ENCODE assay signal across 8 cellular contexts in genomic region chr1:225772323-225772768, GRCh38. TPM values are rescaled to one million over a fixed set of nuclear protein-coding genes. Genes with fewer than 3 reads are reported as not detected.
DNase-seq lines count a peak whose midpoint lies in the region; ATAC-seq, FAIRE-seq and TF ChIP-seq lines count a peak whose summit lies in the region.

No MANE protein-coding gene starts in this region.

- H3K4me3 Mint-ChIP-seq in CD8-positive, alpha-beta memory T cell: no peak overlapping the region

- no peak overlapping the region for H3K27ac Mint-ChIP-seq in CD8-positive, alpha-beta memory T cell

- DNase-seq in GM19240 (ENCODE audit: insufficient read length, low spot score) (peak; percentile 31), MM.1S (peak; percentile 57), RPMI7951 (ENCODE audit: low read depth) (peak; percentile 82), coronary artery (ENCODE audit: low spot score) (peak; percentile 88), HepG2 (ENCODE audit: low spot score) (peak; percentile 86)
- DNase-seq in stimulated activated CD4-positive, alpha-beta T cell treated with anti-CD3 and anti-CD28 coated beads, Interleukin-4, amount 100 ng/mL, for 24 hours: peak; percentile 20
- no peak for DNase-seq in CD8-positive, alpha-beta memory T cell

- WGBS in HepG2 (ENCODE audit: low lambda C conversion rate): 16% methylated on average over 3 of the region's 5 CpGs

- TF ChIP-seq RAD21 in HepG2 (CRISPR knock-in tag; IDR thresholded peaks at IDR 0.05): peak; percentile 94

- H3K36me3 Mint-ChIP-seq in CD8-positive, alpha-beta memory T cell: peaks cover 0 to 2% (median 0%) of the 10 kb centered on the region in 3 donors

- no peaks in the 10 kb centered on the region for H4K20me1 ChIP-seq in BLaER1 treated with 17β-estradiol and CSF1 and Interleukin-3, amounts not matched to agents 10 nM and 100 nM
- H4K20me1 ChIP-seq in MM.1S (ENCODE audit: insufficient read depth, low read length): no peaks in the 10 kb centered on the region
- no peaks in the 10 kb centered on the region for H4K20me1 ChIP-seq in HepG2 (ENCODE audit: insufficient read depth, low read length)

- peak overlapping the region; percentile 3 for H2AFZ ChIP-seq in MM.1S (ENCODE audit: low read length)
- H2AFZ ChIP-seq in HepG2 (ENCODE audit: low read length): no peak overlapping the region

- no TSS peak for BruUV-seq in HepG2 (replicated peaks; lab: Mats Ljungman, UMichigan)

- no peak for TF ChIP-seq POLR2A in HepG2 (IDR thresholded peaks at IDR 0.05; ENCODE audit: insufficient read depth in 1 of 2, low read depth in 2 of 2, low read length in 2 of 2)

- peaks cover 0 to 1% of the 10 kb centered on the region in 2 donors for H3K27me3 Mint-ChIP-seq in CD8-positive, alpha-beta memory T cell

- H3K79me2 ChIP-seq in MM.1S (ENCODE audit: low read length) (0 out of 2 replicates have a peak, but pooled peaks cover 5% of the 10 kb centered on the region), HepG2 (ENCODE audit: insufficient read depth, low read length) (no peaks in the 10 kb centered on the region)

- intact Hi-C loops in HepG2 (cut with micrococcal nuclease; ENCODE audit: unreplicated experiment): loop anchor here (1.0 to 10.0 kb wide), 7 partner anchors 35 to 291 kb away; partner anchors contain the start of gene ENAH

- peaks cover 3% of the 10 kb centered on the region; the same call in 1 of the 2 replicates for H3F3A ChIP-seq in MM.1S (ENCODE audit: insufficient read depth, low read length)

- FAIRE-seq in HepG2 (lab: Jason Lieb, UNC): peak; percentile 93

- H3K4me3 ChIP-seq in BLaER1 treated with 17β-estradiol and CSF1 and Interleukin-3, amounts not matched to agents 10 nM and 100 nM: no peak overlapping the region
- H3K4me3 ChIP-seq in MM.1S (ENCODE audit: low read length) (no peak overlapping the region), coronary artery (no peak overlapping the region), HepG2 (replicated peaks in 1 of 3; ENCODE audit: insufficient read depth in 1 of 3, low read depth in 2 of 3, low read length in 3 of 3) (peak overlapping the region in 1 of 3 experiments; percentile 24; a peak in 1 of 6 replicates)
- no peak overlapping the region for H3K4me3 ChIP-seq in CD8-positive, alpha-beta memory T cell (ENCODE audit: low read length)

- no peaks in the 10 kb centered on the region for H3K36me3 ChIP-seq in BLaER1 treated with 17β-estradiol and CSF1 and Interleukin-3, amounts not matched to agents 10 nM and 100 nM
- H3K36me3 ChIP-seq in MM.1S (replicated peaks; ENCODE audit: insufficient read depth, low read length) (no peaks in the 10 kb centered on the region), HepG2 (replicated peaks in 1 of 2; ENCODE audit: control insufficient read depth in 1 of 2, insufficient read depth in 2 of 2, low read length in 2 of 2) (no peaks in the 10 kb centered on the region)
- no peaks in the 10 kb centered on the region for H3K36me3 ChIP-seq in CD8-positive, alpha-beta memory T cell (ENCODE audit: insufficient read depth, low read length)

- H3K9me3 Mint-ChIP-seq in CD8-positive, alpha-beta memory T cell: no peaks in the 10 kb centered on the region

- CTCF ChIA-PET in HepG2 (lab: Yijun Ruan, JAX; ENCODE audit: low intra/inter-chr PET ratio, low total read pairs): interaction anchor here (1.5 to 2.4 kb wide), 3 partner anchors 37 to 297 kb away, joined by 4 to 32 read pairs (median 11); no protein-coding TSS in a partner anchor
- CTCF ChIA-PET in CD8-positive, alpha-beta memory T cell (lab: Charles Lee): interaction anchor here (0.9 to 1.6 kb wide), 3 partner anchors 139 to 301 kb away, joined by 3 to 6 read pairs (median 3); no protein-coding TSS in a partner anchor

- peak; percentile 59 for ATAC-seq in HepG2

- H3K27ac ChIP-seq in BLaER1 treated with 17β-estradiol and CSF1 and Interleukin-3, amounts not matched to agents 10 nM and 100 nM: peak overlapping the region in 8 of 11 experiments; percentile 2 to 74 (median 48); a peak in 13 of 22 replicates
- no peak overlapping the region for H3K27ac ChIP-seq in MM.1S (ENCODE audit: low read length)
- H3K27ac ChIP-seq in coronary artery: peak overlapping the region in 1 of 2 donors; percentile 40
- peak overlapping the region; percentile 34 for H3K27ac ChIP-seq in HepG2 (ENCODE audit: extremely low read length, insufficient read depth, low read length)
- H3K27ac ChIP-seq in CD8-positive, alpha-beta memory T cell (ENCODE audit: low read depth, low read length): no peak overlapping the region

- H3K4me1 Mint-ChIP-seq in CD8-positive, alpha-beta memory T cell: peaks cover 0 to 7% (median 1%) of the 10 kb centered on the region in 3 donors

- peak overlapping the region in 4 of 11 experiments; percentile 22 to 56 (median 38); a peak in 4 of 22 replicates for H3K9ac ChIP-seq in BLaER1 treated with 17β-estradiol and CSF1 and Interleukin-3, amounts not matched to agents 10 nM and 100 nM
- H3K9ac ChIP-seq in MM.1S (ENCODE audit: low read length) (no peak overlapping the region), HepG2 (ENCODE audit: insufficient read depth, low read depth, low read length) (peak overlapping the region; percentile 48; the same call in 1 of the 2 replicates)

- TF ChIP-seq EP300 in HepG2 (IDR thresholded peaks at IDR 0.05; ENCODE audit: low read depth in 2 of 2, low read length in 2 of 2) (no peak), HepG2 (CRISPR knock-in tag; IDR thresholded peaks at IDR 0.05; ENCODE audit: borderline replicate concordance) (no peak)

- peak overlapping the region in 9 of 11 experiments; percentile 5 to 58 (median 43); a peak in 12 of 22 replicates for H3K4me2 ChIP-seq in BLaER1 treated with 17β-estradiol and CSF1 and Interleukin-3, amounts not matched to agents 10 nM and 100 nM
- H3K4me2 ChIP-seq in MM.1S (ENCODE audit: low read depth, low read length): no peak overlapping the region
- H3K4me2 ChIP-seq in HepG2 (ENCODE audit: low read depth, low read length): peak overlapping the region; percentile 59

- H3K9me2 ChIP-seq in MM.1S (replicated peaks; ENCODE audit: insufficient read depth, low read length): no peaks in the 10 kb centered on the region

- TF ChIP-seq CTCF in MM.1S (IDR thresholded peaks at IDR 0.05; ENCODE audit: low read length): peak; percentile 92
- TF ChIP-seq CTCF in coronary artery (IDR thresholded peaks at IDR 0.05): peak; percentile 86
- peak; percentile 95 for TF ChIP-seq CTCF in HepG2 (CRISPR knock-in tag; IDR thresholded peaks at IDR 0.05)

- H3K4me1 ChIP-seq in BLaER1 treated with 17β-estradiol and CSF1 and Interleukin-3, amounts not matched to agents 10 nM and 100 nM: peaks cover 23 to 57% (median 51%) of the 10 kb centered on the region in 10 experiments
- H3K4me1 ChIP-seq in MM.1S (ENCODE audit: low read length) (no peaks in the 10 kb centered on the region), HepG2 (ENCODE audit: insufficient read depth, low read length) (peaks cover 83% of the 10 kb centered on the region)
- H3K4me1 ChIP-seq in CD8-positive, alpha-beta memory T cell (ENCODE audit: insufficient read depth, low read length): peaks cover 17% of the 10 kb centered on the region

- in situ Hi-C loops in HepG2 (cut with HindIII; ENCODE audit: extremely low pct_ligation_motif_present, low pct_unique_long_range_greater_than_20kb): loop anchor here (5.0 kb wide), 1 partner anchor 295 kb away; no protein-coding TSS in a partner anchor

- no peaks in the 10 kb centered on the region for H3K27me3 ChIP-seq in BLaER1 treated with 17β-estradiol and CSF1 and Interleukin-3, amounts not matched to agents 10 nM and 100 nM
- H3K27me3 ChIP-seq in MM.1S (replicated peaks; ENCODE audit: insufficient read depth, low read length) (no peaks in the 10 kb centered on the region), HepG2 (ENCODE audit: control insufficient read depth in 1 of 2, insufficient read depth in 2 of 2, low read length in 2 of 2) (no peaks in the 10 kb centered on the region; a peak in 1 of 5 replicates)
- H3K27me3 ChIP-seq in CD8-positive, alpha-beta memory T cell (ENCODE audit: insufficient read depth, low read length, poor library complexity, severe bottlenecking): no peaks in the 10 kb centered on the region

- peaks cover 0 to 14% (median 7%) of the 10 kb centered on the region in 11 experiments; a peak in 7 of 22 replicates for H3K9me3 ChIP-seq in BLaER1 treated with 17β-estradiol and CSF1 and Interleukin-3, amounts not matched to agents 10 nM and 100 nM (replicated peaks in 1 of 11)
- H3K9me3 ChIP-seq in MM.1S (replicated peaks; ENCODE audit: insufficient read depth, low read length): no peaks in the 10 kb centered on the region
- no peaks in the 10 kb centered on the region for H3K9me3 ChIP-seq in HepG2 (ENCODE audit: low read length)
- H3K9me3 ChIP-seq in CD8-positive, alpha-beta memory T cell (ENCODE audit: low read length): no peaks in the 10 kb centered on the region

- POLR2A ChIA-PET in HepG2 (lab: Yijun Ruan, JAX): interaction anchor here (0.8 to 5.4 kb wide), 10 partner anchors 10 to 298 kb away, joined by 3 to 33 read pairs (median 6); partner anchors contain the start of gene ENAH
- POLR2A ChIA-PET in CD8-positive, alpha-beta memory T cell (lab: Charles Lee): no interaction called here

RNA-seq across cellular contexts. Expression of gene SRP9, which starts 5.3 kb away (rescaled TPM):
- 513 and 555 TPM in 2 replicates for total RNA-seq in RPMI7951 (2014; rRNA removed; shearing (Covaris generic))
- total RNA-seq in HepG2 (2016; rRNA removed; fragmentation: Illumina TruSeq; extraction: Trizol): 251 and 524 TPM in 2 replicates
- total RNA-seq in HepG2 (2016; cell fraction: cytosol; rRNA removed; fragmentation: Illumina TruSeq; extraction: Trizol; ENCODE audit: low read depth): 34.2 and 43.4 TPM in 2 replicates
- total RNA-seq in HepG2 (2016; cell fraction: insoluble cytoplasmic fraction; rRNA removed; fragmentation: Illumina TruSeq; extraction: Trizol): 284 and 524 TPM in 2 replicates
- 119 and 121 TPM in 2 replicates for total RNA-seq in HepG2 (2016; cell fraction: membrane; rRNA removed; fragmentation: Illumina TruSeq; extraction: Trizol)
- 114 and 119 TPM in 2 replicates for total RNA-seq in HepG2 (2016; cell fraction: nucleus; rRNA removed; fragmentation: Illumina TruSeq; extraction: Trizol)
- polyA plus RNA-seq in HepG2 (2011; rRNA removed): 217 and 307 TPM in 2 replicates
- polyA plus RNA-seq in HepG2 (2011; cell fraction: cytosol; rRNA removed): 155 and 238 TPM in 2 replicates
- polyA plus RNA-seq in HepG2 (2011; cell fraction: nucleus; rRNA removed): 51.6 and 71.1 TPM in 2 replicates
- polyA plus RNA-seq in HepG2 (2012): 199 and 240 TPM in 2 replicates
- polyA plus RNA-seq in HepG2 (2016; cell fraction: cytosol; fragmentation: Illumina TruSeq; extraction: Trizol; ENCODE audit: low read depth): 47.7 and 66.3 TPM in 2 replicates
- polyA plus RNA-seq in HepG2 (2016; cell fraction: insoluble cytoplasmic fraction; fragmentation: Illumina TruSeq; extraction: Trizol; ENCODE audit: low read depth): 592 and 651 TPM in 2 replicates
- polyA plus RNA-seq in HepG2 (2016; cell fraction: membrane; fragmentation: Illumina TruSeq; extraction: Trizol; ENCODE audit: low read depth): 142 and 155 TPM in 2 replicates
- 229 and 237 TPM in 2 replicates for polyA plus RNA-seq in HepG2 (2016; cell fraction: nucleus; fragmentation: Illumina TruSeq; extraction: Trizol; ENCODE audit: insufficient read depth, low read depth)
- 170 and 215 TPM in 2 replicates for polyA minus RNA-seq in HepG2 (2011; rRNA and poly(A)+ RNA removed; ENCODE audit: low replicate concordance)
- polyA minus RNA-seq in HepG2 (2011; cell fraction: cytosol; rRNA and poly(A)+ RNA removed): 83.5 and 103 TPM in 2 replicates
- 38.2 and 45.3 TPM in 2 replicates for polyA minus RNA-seq in HepG2 (2011; cell fraction: nucleus; rRNA and poly(A)+ RNA removed)
- 100 to 1,000 TPM; 339 TPM for total RNA-seq in CD8-positive, alpha-beta memory T cell
- polyA plus RNA-seq in CD8-positive, alpha-beta memory T cell: 293 TPM

RNA-seq across cellular contexts. Expression of gene EPHX1, which starts 37.6 kb away (rescaled TPM):
- 25.0 and 25.5 TPM in 2 replicates for total RNA-seq in RPMI7951 (2014; rRNA removed; shearing (Covaris generic))
- total RNA-seq in HepG2 (2016; rRNA removed; fragmentation: Illumina TruSeq; extraction: Trizol): 28.8 and 36.5 TPM in 2 replicates
- 20.0 and 23.1 TPM in 2 replicates for total RNA-seq in HepG2 (2016; cell fraction: cytosol; rRNA removed; fragmentation: Illumina TruSeq; extraction: Trizol; ENCODE audit: low read depth)
- total RNA-seq in HepG2 (2016; cell fraction: insoluble cytoplasmic fraction; rRNA removed; fragmentation: Illumina TruSeq; extraction: Trizol): 20.9 and 35.8 TPM in 2 replicates
- 36.4 and 40.0 TPM in 2 replicates for total RNA-seq in HepG2 (2016; cell fraction: membrane; rRNA removed; fragmentation: Illumina TruSeq; extraction: Trizol)
- 48.7 and 54.7 TPM in 2 replicates for total RNA-seq in HepG2 (2016; cell fraction: nucleus; rRNA removed; fragmentation: Illumina TruSeq; extraction: Trizol)
- polyA plus RNA-seq in HepG2 (2011; rRNA removed): 27.7 and 38.3 TPM in 2 replicates
- polyA plus RNA-seq in HepG2 (2011; cell fraction: cytosol; rRNA removed): 18.6 and 23.4 TPM in 2 replicates
- 29.6 and 32.2 TPM in 2 replicates for polyA plus RNA-seq in HepG2 (2011; cell fraction: nucleus; rRNA removed)
- 80.6 and 134 TPM in 2 replicates for polyA plus RNA-seq in HepG2 (2012)
- polyA plus RNA-seq in HepG2 (2016; cell fraction: cytosol; fragmentation: Illumina TruSeq; extraction: Trizol; ENCODE audit: low read depth): 67.8 and 68.1 TPM in 2 replicates
- polyA plus RNA-seq in HepG2 (2016; cell fraction: insoluble cytoplasmic fraction; fragmentation: Illumina TruSeq; extraction: Trizol; ENCODE audit: low read depth): 43.8 and 55.8 TPM in 2 replicates
- 77.2 and 87.4 TPM in 2 replicates for polyA plus RNA-seq in HepG2 (2016; cell fraction: membrane; fragmentation: Illumina TruSeq; extraction: Trizol; ENCODE audit: low read depth)
- 134 and 141 TPM in 2 replicates for polyA plus RNA-seq in HepG2 (2016; cell fraction: nucleus; fragmentation: Illumina TruSeq; extraction: Trizol; ENCODE audit: insufficient read depth, low read depth)
- polyA minus RNA-seq in HepG2 (2011; rRNA and poly(A)+ RNA removed; ENCODE audit: low replicate concordance): 20.7 and 23.4 TPM in 2 replicates
- polyA minus RNA-seq in HepG2 (2011; cell fraction: cytosol; rRNA and poly(A)+ RNA removed): 21.0 and 23.9 TPM in 2 replicates
- 15.3 and 18.4 TPM in 2 replicates for polyA minus RNA-seq in HepG2 (2011; cell fraction: nucleus; rRNA and poly(A)+ RNA removed)
- 1 to 10 TPM; 2.2 to 3.0 TPM for total RNA-seq in CD8-positive, alpha-beta memory T cell
- 1.8 TPM for polyA plus RNA-seq in CD8-positive, alpha-beta memory T cell

Comparison
In these comparisons a context has a peak if more than half of its experiments do, and no peak if none do; other contexts are left out.
1. H3K27ac ChIP-seq: peak in BLaER1 treated with 17β-estradiol and CSF1 and Interleukin-3, amounts not matched to agents 10 nM and 100 nM (8 of 11) and HepG2 (single experiment); none in MM.1S (single experiment) and CD8-positive, alpha-beta memory T cell (single experiment).
2. DNase-seq: peak in GM19240 (single experiment), MM.1S (single experiment), RPMI7951 (single experiment), coronary artery (single experiment), HepG2 (single experiment) and stimulated activated CD4-positive, alpha-beta T cell treated with anti-CD3 and anti-CD28 coated beads, Interleukin-4, amount 100 ng/mL, for 24 hours (single experiment); none in CD8-positive, alpha-beta memory T cell (0 of 5).
3. Peak in every context shown above with its lines, with median percentiles within 50 percentile points of each other: CTCF ChIP-seq.